In genomic region chr2:168574856-168575630, GRCh38 we compare ENCODE assay signal across 11 cellular contexts.
DNase-seq lines count a peak whose midpoint lies in the region; ATAC-seq and TF ChIP-seq lines count a peak whose summit lies in the region.
"Had no signal": no experiment of that assay in that cellular context is flagged by ENCODE, and none has a peak within 500 bp of the region (broad histone marks: within the 10 kb centered on the region; RNA-seq: fewer than 3 reads in every experiment).

No MANE protein-coding gene starts in this region.

- no peak for DNase-seq in CD8-positive, alpha-beta T cell
- peak; percentile 52 for DNase-seq in iris pigment epithelial cell (ENCODE audit: low read depth)
- no peak for DNase-seq in A172 (ENCODE audit: low spot score)
- DNase-seq in ovary: no peak
- no peak for DNase-seq in NOMO-1 (lab: John Stamatoyannopoulos, UW; ENCODE audit: unreplicated experiment in 2 of 2)
- DNase-seq: BE2C, NCI-H1694 had no signal

- no peaks in the 10 kb centered on the region for H3K27me3 Mint-ChIP-seq in CD8-positive, alpha-beta T cell (ENCODE audit: low read depth)

- no peak for TF ChIP-seq EP300 in ovary (IDR thresholded peaks at IDR 0.05)

- no peak overlapping the region for H3K4me3 ChIP-seq in CD8-positive, alpha-beta T cell (ENCODE audit: low read depth, low read length)
- H3K4me3 ChIP-seq in ovary: no peak overlapping the region
- H3K4me3 ChIP-seq: cardiac muscle cell, SK-N-MC had no signal

- H3K4me1 Mint-ChIP-seq in CD8-positive, alpha-beta T cell (ENCODE audit: low read depth): peaks cover 24% of the 10 kb centered on the region

- no peaks in the 10 kb centered on the region for H3K27me3 ChIP-seq in CD8-positive, alpha-beta T cell (ENCODE audit: insufficient read depth, low read length)
- H3K27me3 ChIP-seq in ovary: no peaks in the 10 kb centered on the region
- H3K27me3 ChIP-seq: BE2C, cardiac muscle cell had no signal

- CTCF ChIA-PET in CD8-positive, alpha-beta T cell (lab: Charles Lee): interaction anchor here (1.0 kb wide), 1 partner anchor 135 kb away, joined by 3 read pairs; no protein-coding TSS in a partner anchor

- peaks cover 11% of the 10 kb centered on the region for H3K36me3 Mint-ChIP-seq in CD8-positive, alpha-beta T cell

- H3K9me3 Mint-ChIP-seq in CD8-positive, alpha-beta T cell: peaks cover 4% of the 10 kb centered on the region

- no peaks in the 10 kb centered on the region for H3K36me3 ChIP-seq in CD8-positive, alpha-beta T cell (ENCODE audit: insufficient read depth, low read length)
- H3K36me3 ChIP-seq in ovary: no peaks in the 10 kb centered on the region
- H3K36me3 ChIP-seq: BE2C, cardiac muscle cell had no signal

- intact Hi-C loops in CD8-positive, alpha-beta T cell (cut with DNase I, micrococcal nuclease): loop anchor here in 1 of 2 experiments (10.0 kb wide), 1 partner anchor 220 kb away; no protein-coding TSS in a partner anchor
- intact Hi-C loops in ovary (cut with DNase I): no loop called here

- H3K27ac Mint-ChIP-seq in CD8-positive, alpha-beta T cell: peak overlapping the region; percentile 3

- no peak for TF ChIP-seq POLR2A in ovary (IDR thresholded peaks at IDR 0.05)

- WGBS in ovary, 3 donors: 90 to 95% (median 92%) methylated on average over 4 of the region's 4 CpGs

- no peak overlapping the region for H3K4me3 Mint-ChIP-seq in CD8-positive, alpha-beta T cell

- H3K27ac ChIP-seq in CD8-positive, alpha-beta T cell (ENCODE audit: low read depth, low read length): no peak overlapping the region
- H3K27ac ChIP-seq in VCaP (peak overlapping the region; percentile 44), ovary (no peak overlapping the region)
- H3K27ac ChIP-seq: cardiac muscle cell, SK-N-MC had no signal

- no peaks in the 10 kb centered on the region for H3K9me3 ChIP-seq in CD8-positive, alpha-beta T cell (ENCODE audit: low read length)
- H3K9me3 ChIP-seq in ovary: no peaks in the 10 kb centered on the region
- H3K9me3 ChIP-seq: BE2C had no signal

- POLR2A ChIA-PET in CD8-positive, alpha-beta T cell (lab: Charles Lee): interaction anchor here (0.6 kb wide), 1 partner anchor 315 kb away, joined by 3 read pairs; no protein-coding TSS in a partner anchor

- peaks cover 14% of the 10 kb centered on the region for H3K4me1 ChIP-seq in CD8-positive, alpha-beta T cell (ENCODE audit: insufficient read depth, low read length)
- peaks cover 10% of the 10 kb centered on the region for H3K4me1 ChIP-seq in ovary (ENCODE audit: insufficient read depth)

- no peak for ATAC-seq in CD8-positive, alpha-beta T cell
- peak; percentile 55 for ATAC-seq in GM18498 (IDR thresholded peaks at IDR 0.05; ENCODE audit: unreplicated experiment)

- TF ChIP-seq CTCF in CD8-positive, alpha-beta T cell (IDR thresholded peaks at IDR 0.05): no peak
- TF ChIP-seq CTCF in VCaP (conservative IDR thresholded peaks at IDR 0.05) (no peak), ovary (IDR thresholded peaks at IDR 0.05) (no peak)
